Comparison of ENCODE assay signal across 8 cellular contexts in the genomic region with DNA sequence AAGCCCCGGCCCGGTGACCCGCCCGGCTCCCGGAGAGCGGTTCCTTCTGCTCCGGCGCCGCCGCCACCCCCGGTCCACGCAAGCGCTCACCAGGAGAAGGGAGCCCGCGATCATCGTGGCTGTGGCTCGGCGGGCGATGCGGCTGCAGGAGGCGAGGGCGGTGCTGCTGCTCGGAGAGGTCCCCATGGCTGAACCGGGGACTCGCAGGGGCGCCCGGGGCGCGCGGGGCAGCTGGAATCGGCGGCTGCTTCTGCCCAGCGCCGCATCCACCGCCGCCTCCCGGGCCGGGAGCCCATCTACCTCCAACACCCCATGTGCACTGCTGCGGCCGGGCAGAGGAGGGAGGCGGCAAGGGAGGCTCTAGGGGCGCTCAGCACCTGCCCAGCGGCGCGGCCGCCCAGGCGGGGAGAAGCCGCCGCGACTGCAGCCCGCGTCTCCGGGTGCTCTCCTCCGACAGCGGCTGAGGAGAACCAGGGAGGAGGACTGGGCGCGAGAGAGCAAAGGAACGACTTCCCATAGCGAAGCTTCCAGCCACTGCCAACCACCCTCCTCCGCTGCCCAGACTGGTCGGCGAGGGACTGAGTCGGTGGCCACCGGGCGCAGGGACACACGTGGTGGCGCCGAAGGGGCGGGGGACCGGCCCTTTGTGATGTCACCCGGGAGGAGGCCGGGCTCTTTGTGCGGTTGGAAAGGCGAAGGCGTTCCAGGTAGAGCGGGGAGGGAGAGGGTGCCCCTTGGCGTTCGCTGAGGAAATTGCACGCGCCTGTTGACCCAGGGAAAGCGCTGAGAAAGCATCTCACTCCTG. TPM values are rescaled to one million over a fixed set of nuclear protein-coding genes. Genes with fewer than 3 reads are reported as not detected.
DNase-seq lines count a peak whose midpoint lies in the region; ATAC-seq, FAIRE-seq and TF ChIP-seq lines count a peak whose summit lies in the region.

A gene with protein sequence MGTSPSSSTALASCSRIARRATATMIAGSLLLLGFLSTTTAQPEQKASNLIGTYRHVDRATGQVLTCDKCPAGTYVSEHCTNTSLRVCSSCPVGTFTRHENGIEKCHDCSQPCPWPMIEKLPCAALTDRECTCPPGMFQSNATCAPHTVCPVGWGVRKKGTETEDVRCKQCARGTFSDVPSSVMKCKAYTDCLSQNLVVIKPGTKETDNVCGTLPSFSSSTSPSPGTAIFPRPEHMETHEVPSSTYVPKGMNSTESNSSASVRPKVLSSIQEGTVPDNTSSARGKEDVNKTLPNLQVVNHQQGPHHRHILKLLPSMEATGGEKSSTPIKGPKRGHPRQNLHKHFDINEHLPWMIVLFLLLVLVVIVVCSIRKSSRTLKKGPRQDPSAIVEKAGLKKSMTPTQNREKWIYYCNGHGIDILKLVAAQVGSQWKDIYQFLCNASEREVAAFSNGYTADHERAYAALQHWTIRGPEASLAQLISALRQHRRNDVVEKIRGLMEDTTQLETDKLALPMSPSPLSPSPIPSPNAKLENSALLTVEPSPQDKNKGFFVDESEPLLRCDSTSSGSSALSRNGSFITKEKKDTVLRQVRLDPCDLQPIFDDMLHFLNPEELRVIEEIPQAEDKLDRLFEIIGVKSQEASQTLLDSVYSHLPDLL (minus strand): TSS at position 580 of the 805 bp plus-strand sequence. CDS start 394 bp downstream, at position 186.

- H3K9me3 ChIP-seq in pancreas (no peaks in the 10 kb centered on the region), tibial nerve (no peaks in the 10 kb centered on the region)

- FAIRE-seq in pancreas (lab: Jason Lieb, UNC), result peak; percentile 29

- peaks cover 16% of the 10 kb centered on the region for H3K27me3 Mint-ChIP-seq in HFFc6 (ENCODE audit: insufficient read depth)
- H3K27me3 Mint-ChIP-seq in activated naive CD8-positive, alpha-beta T cell treated with anti-CD3 and anti-CD28 coated beads, Interleukin-2, amount 50 U/mL, for 24 hours, result peaks cover 51% of the 10 kb centered on the region

- H3K4me3 Mint-ChIP-seq in HFFc6, result peak within 1 kb of the TSS; percentile 85
- peak within 1 kb of the TSS; percentile 72 for H3K4me3 Mint-ChIP-seq in activated naive CD8-positive, alpha-beta T cell treated with anti-CD3 and anti-CD28 coated beads, Interleukin-2, amount 50 U/mL, for 24 hours

- TF ChIP-seq EP300 in tibial nerve (IDR thresholded peaks at IDR 0.05), result peak in 1 of 2 donors; percentile 84

- peak; percentile 91 for TF ChIP-seq CTCF in GM10248 (IDR thresholded peaks at IDR 0.05; ENCODE audit: control extremely low read depth, extremely low read depth, low read depth, missing control alignments)
- peak; percentile 95 for TF ChIP-seq CTCF in HFFc6 (IDR thresholded peaks at IDR 0.05)
- peak; percentile 96 for TF ChIP-seq CTCF in NB4 (IDR thresholded peaks at IDR 0.05; ENCODE audit: low read depth, low read length)
- TF ChIP-seq CTCF in pancreas (IDR thresholded peaks at IDR 0.05), result peak; percentile 87 to 95 (median 90)
- TF ChIP-seq CTCF in tibial nerve (IDR thresholded peaks at IDR 0.05), result peak; percentile 87 to 92 (median 89)

- intact Hi-C loops in Right ventricle myocardium superior (cut with DNase I) (loop anchor here (2.0 to 5.0 kb wide), 3 partner anchors 67 to 462 kb away; no protein-coding TSS in a partner anchor), pancreas (cut with DNase I) (loop anchor here (5.0 to 10.0 kb wide), 4 partner anchors 65 to 215 kb away; no protein-coding TSS in a partner anchor)

- H3K4me3 ChIP-seq in NB4 (ENCODE audit: low read depth, low read length), result peak within 1 kb of the TSS; percentile 46
- H3K4me3 ChIP-seq in pancreas, result peak within 1 kb of the TSS; percentile 54 to 62 (median 55)
- peak within 1 kb of the TSS; percentile 49 to 66 (median 57) for H3K4me3 ChIP-seq in tibial nerve

- no peaks in the 10 kb centered on the region for H3K36me3 ChIP-seq in pancreas
- H3K36me3 ChIP-seq in tibial nerve, result no peaks in the 10 kb centered on the region

- H3K9me3 Mint-ChIP-seq in HFFc6, result no peaks in the 10 kb centered on the region
- H3K9me3 Mint-ChIP-seq in activated naive CD8-positive, alpha-beta T cell treated with anti-CD3 and anti-CD28 coated beads, Interleukin-2, amount 50 U/mL, for 24 hours, result no peaks in the 10 kb centered on the region

- DNase-seq in GM10248 (ENCODE audit: extremely low spot score) (peak; percentile 91), HFFc6 (peak; percentile 86), NB4 (ENCODE audit: low read depth) (peak; percentile 90), Right ventricle myocardium superior (peak; percentile 94), pancreas (peak; percentile 92 to 97 (median 94)), tibial nerve (ENCODE audit: low spot score in 2 of 2) (peak; percentile 75 to 81)
- DNase-seq in activated naive CD8-positive, alpha-beta T cell treated with anti-CD3 and anti-CD28 coated beads, Interleukin-2, amount 50 U/mL, for 24 hours, result peak; percentile 86

- TF ChIP-seq POLR2A in NB4 (IDR thresholded peaks at IDR 0.05; ENCODE audit: extremely low read depth, insufficient read length), result peak; percentile 43
- TF ChIP-seq POLR2A in tibial nerve (IDR thresholded peaks at IDR 0.05), result peak; percentile 13 to 66

- peaks cover 0 to 5% (median 0%) of the 10 kb centered on the region in 3 donors for H3K4me1 ChIP-seq in pancreas
- peaks cover 0 to 16% (median 9%) of the 10 kb centered on the region in 4 donors for H3K4me1 ChIP-seq in tibial nerve

- POLR2A ChIA-PET in GM10248 (lab: Yijun Ruan, JAX), result no interaction called here

- ATAC-seq in SK-N-SH treated with all-trans-retinoic acid at 6 μM for 48 hours, result peak; percentile 94
- peak; percentile 98 for ATAC-seq in activated naive CD8-positive, alpha-beta T cell treated with anti-CD3 and anti-CD28 coated beads, Interleukin-2, amount 50 U/mL, for 24 hours
- peak; percentile 99 for ATAC-seq in Right ventricle myocardium superior (ENCODE audit: poor library complexity)
- ATAC-seq in pancreas, result peak; percentile 97 to 99 (median 98)

- H3K4me1 Mint-ChIP-seq in HFFc6 (ENCODE audit: low read depth), result peaks cover 10% of the 10 kb centered on the region; the same call in 1 of the 2 replicates
- peaks cover 13% of the 10 kb centered on the region for H3K4me1 Mint-ChIP-seq in activated naive CD8-positive, alpha-beta T cell treated with anti-CD3 and anti-CD28 coated beads, Interleukin-2, amount 50 U/mL, for 24 hours

- peaks cover 0 to 5% (median 0%) of the 10 kb centered on the region in 4 donors for H3K27me3 ChIP-seq in pancreas
- H3K27me3 ChIP-seq in tibial nerve, result peaks cover 0 to 36% of the 10 kb centered on the region in 2 donors

- peak within 1 kb of the TSS; percentile 23 to 79 (median 71) for H3K27ac ChIP-seq in pancreas
- H3K27ac ChIP-seq in tibial nerve, result peak within 1 kb of the TSS in 2 of 4 donors; percentile 64 to 71

- no peaks in the 10 kb centered on the region for H3K36me3 Mint-ChIP-seq in HFFc6 (ENCODE audit: low read depth)
- H3K36me3 Mint-ChIP-seq in activated naive CD8-positive, alpha-beta T cell treated with anti-CD3 and anti-CD28 coated beads, Interleukin-2, amount 50 U/mL, for 24 hours (ENCODE audit: low read depth), result no peaks in the 10 kb centered on the region

- no peak within 1 kb of the TSS for H3K27ac Mint-ChIP-seq in HFFc6
- H3K27ac Mint-ChIP-seq in activated naive CD8-positive, alpha-beta T cell treated with anti-CD3 and anti-CD28 coated beads, Interleukin-2, amount 50 U/mL, for 24 hours, result no peak within 1 kb of the TSS

- WGBS in pancreas, 2 donors, result 0 to 1% methylated on average over 80 to 81 of the region's 81 CpGs
- WGBS in tibial nerve, 2 donors, result 0 to 1% methylated on average over 50 to 52 of the region's 81 CpGs

- CTCF ChIA-PET in GM10248 (lab: Yijun Ruan, JAX), result interaction anchor here (0.8 to 7.2 kb wide), 9 partner anchors 9 to 216 kb away, joined by 3 to 84 read pairs (median 3); no protein-coding TSS in a partner anchor

TF ChIP-seq in SK-N-SH treated with all-trans-retinoic acid at 6 μM for 48 hours, 23 proteins besides CTCF, POLR2A, EP300 and RAD21:
- TF ChIP-seq RARB (CRISPR knock-in tag; IDR thresholded peaks at IDR 0.05) (no peak), ARNTL (CRISPR knock-in tag; IDR thresholded peaks at IDR 0.05; ENCODE audit: borderline replicate concordance, low read depth) (no peak)
- TF ChIP-seq, protein P1, sequence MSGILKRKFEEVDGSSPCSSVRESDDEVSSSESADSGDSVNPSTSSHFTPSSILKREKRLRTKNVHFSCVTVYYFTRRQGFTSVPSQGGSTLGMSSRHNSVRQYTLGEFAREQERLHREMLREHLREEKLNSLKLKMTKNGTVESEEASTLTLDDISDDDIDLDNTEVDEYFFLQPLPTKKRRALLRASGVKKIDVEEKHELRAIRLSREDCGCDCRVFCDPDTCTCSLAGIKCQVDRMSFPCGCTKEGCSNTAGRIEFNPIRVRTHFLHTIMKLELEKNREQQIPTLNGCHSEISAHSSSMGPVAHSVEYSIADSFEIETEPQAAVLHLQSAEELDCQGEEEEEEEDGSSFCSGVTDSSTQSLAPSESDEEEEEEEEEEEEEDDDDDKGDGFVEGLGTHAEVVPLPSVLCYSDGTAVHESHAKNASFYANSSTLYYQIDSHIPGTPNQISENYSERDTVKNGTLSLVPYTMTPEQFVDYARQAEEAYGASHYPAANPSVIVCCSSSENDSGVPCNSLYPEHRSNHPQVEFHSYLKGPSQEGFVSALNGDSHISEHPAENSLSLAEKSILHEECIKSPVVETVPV (CRISPR knock-in tag; IDR thresholded peaks at IDR 0.05), result no peak
- TF ChIP-seq, protein P2, sequence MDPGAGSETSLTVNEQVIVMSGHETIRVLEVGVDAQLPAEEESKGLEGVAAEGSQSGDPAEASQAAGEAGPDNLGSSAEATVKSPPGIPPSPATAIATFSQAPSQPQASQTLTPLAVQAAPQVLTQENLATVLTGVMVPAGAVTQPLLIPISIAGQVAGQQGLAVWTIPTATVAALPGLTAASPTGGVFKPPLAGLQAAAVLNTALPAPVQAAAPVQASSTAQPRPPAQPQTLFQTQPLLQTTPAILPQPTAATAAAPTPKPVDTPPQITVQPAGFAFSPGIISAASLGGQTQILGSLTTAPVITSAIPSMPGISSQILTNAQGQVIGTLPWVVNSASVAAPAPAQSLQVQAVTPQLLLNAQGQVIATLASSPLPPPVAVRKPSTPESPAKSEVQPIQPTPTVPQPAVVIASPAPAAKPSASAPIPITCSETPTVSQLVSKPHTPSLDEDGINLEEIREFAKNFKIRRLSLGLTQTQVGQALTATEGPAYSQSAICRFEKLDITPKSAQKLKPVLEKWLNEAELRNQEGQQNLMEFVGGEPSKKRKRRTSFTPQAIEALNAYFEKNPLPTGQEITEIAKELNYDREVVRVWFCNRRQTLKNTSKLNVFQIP (CRISPR knock-in tag; IDR thresholded peaks at IDR 0.05; ENCODE audit: borderline replicate concordance, low read depth), result no peak

RNA-seq across cellular contexts. Expression of the gene that starts here (rescaled TPM):
- total RNA-seq in HFFc6 (2021; fragmentation: NEBNext Ultra II Directional; extraction: Animal tissue kit (Norgen Biotek cat#: 25700)), result 10 to 100 TPM in 2 of 6 experiments, 1 to 10 TPM in 4; 1.6 to 20.4 (median 2.2) TPM
- total RNA-seq in Right ventricle myocardium superior (10.9 TPM), pancreas (10 to 100 TPM in 5 of 6 donors, 1 to 10 TPM in 1; 9.9 to 50.1 (median 15.8) TPM), tibial nerve (1 to 10 TPM; 5.7 to 8.0 (median 7.6) TPM)
- 10 to 100 TPM in 1 of 2 donors, 1 to 10 TPM in 1; 9.7 to 24.7 TPM for polyA plus RNA-seq in pancreas
